Comparison of ENCODE assay signal across 12 cellular contexts in genomic region chr14:101968186-101968585, GRCh38. TPM values are rescaled to one million over a fixed set of nuclear protein-coding genes. Genes with fewer than 3 reads are reported as not detected.
DNase-seq lines count a peak whose midpoint lies in the region; ATAC-seq, FAIRE-seq and TF ChIP-seq lines count a peak whose summit lies in the region.
"Had no signal": no experiment of that assay in that cellular context is flagged by ENCODE, and none has a peak within 500 bp of the region (broad histone marks: within the 10 kb centered on the region; RNA-seq: fewer than 3 reads in every experiment).

No MANE protein-coding gene starts in this region.

- H3K4me1 Mint-ChIP-seq in CD4-positive, alpha-beta T cell (ENCODE audit: low read depth) = peaks cover 64% of the 10 kb centered on the region

- intact Hi-C loops in CD4-positive, alpha-beta T cell (cut with DNase I, micrococcal nuclease) = no loop called here
- intact Hi-C loops in Right ventricle myocardium superior (cut with DNase I) = no loop called here

- H3K4me3 ChIP-seq in A549 = 0 out of 3 replicates have a peak overlapping the region, but pooled peaks have one; percentile 8
- no peak overlapping the region for H3K4me3 ChIP-seq in keratinocyte (ENCODE audit: control insufficient read depth in 2 of 3, extremely low read depth in 1 of 3, insufficient read depth in 2 of 3, low read depth in 1 of 3, low read length in 3 of 3)
- H3K4me3 ChIP-seq: cardiac muscle cell had no signal

- CTCF ChIA-PET in A549 (lab: Yijun Ruan, JAX) = interaction anchor here (0.8 to 1.5 kb wide), 4 partner anchors 10 to 346 kb away, joined by 3 to 8 read pairs (median 5); no protein-coding TSS in a partner anchor
- CTCF ChIA-PET in CD4-positive, alpha-beta T cell (lab: Charles Lee) = interaction anchor here (0.6 kb wide), 1 partner anchor 256 kb away, joined by 3 read pairs; no protein-coding TSS in a partner anchor

- POLR2A ChIA-PET in A549 (lab: Yijun Ruan, JAX) = no interaction called here
- POLR2A ChIA-PET in CD4-positive, alpha-beta T cell (lab: Charles Lee) = interaction anchor here (0.6 to 1.0 kb wide), 4 partner anchors 9 to 108 kb away, joined by 3 read pairs; no protein-coding TSS in a partner anchor

- no peak for TF ChIP-seq EP300 in A549 (IDR thresholded peaks at IDR 0.05)

- TF ChIP-seq CTCF in A549 (IDR thresholded peaks at IDR 0.05) (no peak), VCaP (conservative IDR thresholded peaks at IDR 0.05) (no peak), keratinocyte (optimal IDR thresholded peaks at IDR 0.05 in 1 of 3, IDR thresholded peaks at IDR 0.05 in 1 of 3, conservative IDR thresholded peaks at IDR 0.05 in 1 of 3; ENCODE audit: extremely low read depth in 1 of 3, insufficient read depth in 2 of 3, low read length in 3 of 3) (no peak)
- no peak for TF ChIP-seq CTCF in CD4-positive, alpha-beta T cell (IDR thresholded peaks at IDR 0.05)

- H3K9me3 Mint-ChIP-seq in CD4-positive, alpha-beta T cell = no peaks in the 10 kb centered on the region

- TF ChIP-seq POLR2A in A549 (IDR thresholded peaks at IDR 0.05; ENCODE audit: low read length) = no peak

- H3K9me3 ChIP-seq in A549 (no peaks in the 10 kb centered on the region), keratinocyte (ENCODE audit: control insufficient read depth, low read depth, low read length) (no peaks in the 10 kb centered on the region)
- H3K9me3 ChIP-seq in CD4-positive, alpha-beta T cell (ENCODE audit: control insufficient read depth, low read length) = no peaks in the 10 kb centered on the region

- no peaks in the 10 kb centered on the region for H3K27me3 Mint-ChIP-seq in CD4-positive, alpha-beta T cell

- ATAC-seq in A549 = no peak
- ATAC-seq in CD4-positive, alpha-beta T cell (ENCODE audit: poor library complexity) = no peak
- ATAC-seq in GM21786 (IDR thresholded peaks at IDR 0.05; ENCODE audit: unreplicated experiment) = no peak
- ATAC-seq in HG02798 (IDR thresholded peaks at IDR 0.05; ENCODE audit: poor library complexity, unreplicated experiment) = no peak
- ATAC-seq in Right ventricle myocardium superior (ENCODE audit: poor library complexity) = no peak

- no peaks in the 10 kb centered on the region for H3K27me3 ChIP-seq in CD4-positive, alpha-beta T cell (ENCODE audit: control insufficient read depth, insufficient read depth, low read length)
- H3K27me3 ChIP-seq in keratinocyte (ENCODE audit: control insufficient read depth, extremely low read depth, insufficient read depth, low read length) = no peaks in the 10 kb centered on the region
- H3K27me3 ChIP-seq: cardiac muscle cell had no signal

- H3K9me1 ChIP-seq in keratinocyte (ENCODE audit: control insufficient read depth, extremely low read depth, insufficient read depth, low read length) = no peaks in the 10 kb centered on the region

- no peak overlapping the region for H2AFZ ChIP-seq in keratinocyte (ENCODE audit: control insufficient read depth, low read length)

- DNase-seq in A549 (ENCODE audit: low read depth in 1 of 2, low spot score in 1 of 2) (no peak), keratinocyte (ENCODE audit: low read depth, low spot score) (no peak), midbrain (lab: John Stamatoyannopoulos, UW) (no peak), Right ventricle myocardium superior (no peak)
- no peak for DNase-seq in CD4-positive, alpha-beta T cell
- DNase-seq: NCI-H446 treated with DMSO at 0.1 percent for 48 hours; stimulated activated CD4-positive, alpha-beta T cell treated with anti-CD3 and anti-CD28 coated beads, Interleukin-2, amount 100 ng/mL, for 48 hours had no signal

- H3K4me2 ChIP-seq in A549 = peak overlapping the region; percentile 96
- H3K4me2 ChIP-seq in keratinocyte (ENCODE audit: control insufficient read depth, extremely low read depth, insufficient read depth, low read depth, low read length) = peak overlapping the region; percentile 93

- H3K79me2 ChIP-seq in keratinocyte (ENCODE audit: control insufficient read depth, insufficient read depth, low read length) = peaks cover 80% of the 10 kb centered on the region

- H4K20me1 ChIP-seq in keratinocyte (ENCODE audit: control insufficient read depth, extremely low read depth, insufficient read depth, low read length) = no peaks in the 10 kb centered on the region

- H3K36me3 Mint-ChIP-seq in CD4-positive, alpha-beta T cell (ENCODE audit: low read depth) = peaks cover 45% of the 10 kb centered on the region

- FAIRE-seq in A549 (lab: Jason Lieb, UNC) (no peak), keratinocyte (lab: Jason Lieb, UNC) (no peak)
- FAIRE-seq: RCC 7860 had no signal

- dilution Hi-C loops in keratinocyte (cut with MboI; ENCODE audit: extremely low pct_ligation_motif_present, low sequenced_read_pairs) = no loop called here

- H3K27ac ChIP-seq in A549 (peak overlapping the region in 1 of 2 experiments; percentile 76; a peak in 3 of 6 replicates), VCaP (peak overlapping the region; percentile 96), keratinocyte (ENCODE audit: control insufficient read depth, insufficient read depth, low read length) (no peak overlapping the region)
- no peak overlapping the region for H3K27ac ChIP-seq in CD4-positive, alpha-beta T cell (ENCODE audit: low read depth, low read length)
- H3K27ac ChIP-seq: cardiac muscle cell had no signal

- no peak overlapping the region for H3K9ac ChIP-seq in keratinocyte (ENCODE audit: control insufficient read depth, extremely low read depth, insufficient read depth, low read length)

- no peak overlapping the region for H3K4me3 Mint-ChIP-seq in CD4-positive, alpha-beta T cell

- peaks cover 5 to 13% of the 10 kb centered on the region in 2 experiments for H3K36me3 ChIP-seq in keratinocyte (ENCODE audit: control insufficient read depth in 2 of 2, extremely low read depth in 1 of 2, insufficient read depth in 2 of 2, low read length in 2 of 2)

- WGBS in A549 (ENCODE audit: missing lambda C conversion rate) = 80% methylated on average over 4 of the region's 4 CpGs

- peak overlapping the region; percentile 23 for H3K27ac Mint-ChIP-seq in CD4-positive, alpha-beta T cell

- no peak for TF ChIP-seq RAD21 in A549 (conservative IDR thresholded peaks at IDR 0.05 in 1 of 2, IDR thresholded peaks at IDR 0.05 in 1 of 2)

- H3K4me1 ChIP-seq in A549 = peaks cover 60% of the 10 kb centered on the region
- H3K4me1 ChIP-seq in keratinocyte (ENCODE audit: control insufficient read depth, extremely low read depth, insufficient read depth, low read length) = peaks cover 33% of the 10 kb centered on the region

TF ChIP-seq in A549, 52 proteins besides CTCF, POLR2A, EP300 and RAD21 (continues in another document):
- TF ChIP-seq CHD4 (IDR thresholded peaks at IDR 0.05; ENCODE audit: borderline replicate concordance) = no peak
- no peak for TF ChIP-seq MYC (IDR thresholded peaks at IDR 0.05; ENCODE audit: borderline replicate concordance, low read length)
- TF ChIP-seq KDM1A (IDR thresholded peaks at IDR 0.05; ENCODE audit: low read depth) = no peak
- TF ChIP-seq SMC3 (IDR thresholded peaks at IDR 0.05) = no peak
- no peak for TF ChIP-seq HDAC2 (IDR thresholded peaks at IDR 0.05)
- TF ChIP-seq RCOR1 (IDR thresholded peaks at IDR 0.05; ENCODE audit: low read depth, low read length) = no peak
- no peak for TF ChIP-seq CBX8 (IDR thresholded peaks at IDR 0.05)
- no peak for TF ChIP-seq E2F6 (IDR thresholded peaks at IDR 0.05; ENCODE audit: borderline replicate concordance, low read depth)
- no peak for TF ChIP-seq HMGXB4 (CRISPR knock-in tag; IDR thresholded peaks at IDR 0.05; ENCODE audit: borderline replicate concordance)
- TF ChIP-seq RARB (CRISPR knock-in tag; IDR thresholded peaks at IDR 0.05) = no peak
- TF ChIP-seq HES2 (IDR thresholded peaks at IDR 0.05) = no peak

RNA-seq across cellular contexts. Expression of gene DYNC1H1, which starts 3.8 kb away (rescaled TPM):
- polyA plus RNA-seq in A549 (2011; rRNA removed) (187 and 379 TPM in 2 replicates), A549 (2017; fragmentation: RNase III; extraction: RNeasy Plus Mini Kit Qiagen cat#74134 plus additional on column Dnase treatment) (154 to 197 TPM (median 177 TPM) in 3 replicates), keratinocyte (166 to 185 TPM (median 179 TPM) in 3 replicates)
- polyA plus RNA-seq in A549 (2012; cell fraction: cytosol; rRNA removed) = 156 and 163 TPM in 2 replicates
- 1,193 and 1,318 TPM in 2 replicates for polyA plus RNA-seq in A549 (2012; cell fraction: nucleus; rRNA removed)
- 837 and 1,039 TPM in 2 replicates for polyA minus RNA-seq in A549 (2011; rRNA and poly(A)+ RNA removed)
- 100 to 1,000 TPM; 286 to 293 TPM for total RNA-seq in CD4-positive, alpha-beta T cell
- polyA plus RNA-seq in keratinocyte (2011; ENCODE audit: low read depth) = 369 TPM
- polyA plus RNA-seq in keratinocyte (2011; cell fraction: cytosol; rRNA removed) = 99.9 and 122 TPM in 2 replicates
- 1,037 and 1,053 TPM in 2 replicates for polyA plus RNA-seq in keratinocyte (2011; cell fraction: nucleus; rRNA removed)
- polyA plus RNA-seq in keratinocyte (2012; ENCODE audit: low replicate concordance) = 207 and 398 TPM in 2 replicates
- 553 to 1,216 TPM (median 812 TPM) in 3 replicates for polyA minus RNA-seq in keratinocyte
- polyA minus RNA-seq in keratinocyte (2011; cell fraction: cytosol; rRNA and poly(A)+ RNA removed) = 251 TPM
- polyA minus RNA-seq in keratinocyte (2011; cell fraction: nucleus; rRNA and poly(A)+ RNA removed) = 1,725 and 2,247 TPM in 2 replicates
- 384 TPM for total RNA-seq in Right ventricle myocardium superior
